In genomic region chr19:17606786-17607185, GRCh38 we compare ENCODE assay signal across 9 cellular contexts. TPM values are rescaled to one million over a fixed set of nuclear protein-coding genes. Genes with fewer than 3 reads are reported as not detected.
DNase-seq lines count a peak whose midpoint lies in the region; ATAC-seq, FAIRE-seq and TF ChIP-seq lines count a peak whose summit lies in the region.
"Had no signal": no experiment of that assay in that cellular context is flagged by ENCODE, and none has a peak within 500 bp of the region (broad histone marks: within the 10 kb centered on the region; RNA-seq: fewer than 3 reads in every experiment).

No MANE protein-coding gene starts in this region.

- intact Hi-C loops in CD8-positive, alpha-beta T cell (cut with DNase I, micrococcal nuclease) = loop anchor here (1.0 to 5.0 kb wide), 4 partner anchors 81 to 251 kb away; partner anchors contain the start of genes PGLS (in 1 of the 2), RPL18A (in 1 of the 2) and UNC13A (in 1 of the 2)
- intact Hi-C loops in GM12878 (cut with micrococcal nuclease; ENCODE audit: unreplicated experiment) = no loop called here
- intact Hi-C loops in natural killer cell (cut with micrococcal nuclease) = no loop called here
- intact Hi-C loops in mucosa of descending colon (cut with DNase I, micrococcal nuclease) = no loop called here

- TF ChIP-seq CTCF in CD8-positive, alpha-beta T cell (IDR thresholded peaks at IDR 0.05) = no peak
- no peak for TF ChIP-seq CTCF in GM12878 (IDR thresholded peaks at IDR 0.05 in 2 of 3, conservative IDR thresholded peaks at IDR 0.05 in 1 of 3; ENCODE audit: control insufficient read depth in 2 of 3, extremely low read depth in 1 of 3, insufficient read depth in 1 of 3, low read depth in 3 of 3, low read length in 3 of 3)
- TF ChIP-seq CTCF in natural killer cell (IDR thresholded peaks at IDR 0.05) = no peak
- TF ChIP-seq CTCF in mucosa of descending colon (IDR thresholded peaks at IDR 0.05) = no peak
- no peak for TF ChIP-seq CTCF in omental fat pad (IDR thresholded peaks at IDR 0.05)

- no peak overlapping the region for H3K27ac Mint-ChIP-seq in CD8-positive, alpha-beta T cell
- H3K27ac Mint-ChIP-seq in natural killer cell = peak overlapping the region; percentile 11 to 72

- CTCF ChIA-PET in CD8-positive, alpha-beta T cell (lab: Charles Lee) = interaction anchor here (0.9 to 2.4 kb wide), 3 partner anchors 158 to 249 kb away, joined by 3 to 6 read pairs (median 5); partner anchors contain the start of gene TMEM221
- CTCF ChIA-PET in GM12878 (lab: Yijun Ruan, JAX) = interaction anchor here (1.1 to 1.9 kb wide), 6 partner anchors 10 to 188 kb away, joined by 3 to 9 read pairs (median 4); partner anchors contain the start of gene B3GNT3

- no peaks in the 10 kb centered on the region for H3K36me3 Mint-ChIP-seq in CD8-positive, alpha-beta T cell
- no peaks in the 10 kb centered on the region for H3K36me3 Mint-ChIP-seq in natural killer cell

- H3K4me3 ChIP-seq in CD8-positive, alpha-beta T cell (ENCODE audit: low read depth, low read length) = no peak overlapping the region
- H3K4me3 ChIP-seq in HUES6 (ENCODE audit: low read depth, low read length) (peak overlapping the region; percentile 71), GM12878 (no peak overlapping the region), mucosa of descending colon (no peak overlapping the region)

- FAIRE-seq in GM12878 (lab: Jason Lieb, UNC) = no peak

- H3K79me2 ChIP-seq in GM12878 (ENCODE audit: control insufficient read depth, insufficient read depth, low read length) = no peaks in the 10 kb centered on the region

- no peak overlapping the region for H3K4me2 ChIP-seq in GM12878 (ENCODE audit: control insufficient read depth, insufficient read depth)

- peaks cover 10% of the 10 kb centered on the region for H3K4me1 ChIP-seq in CD8-positive, alpha-beta T cell (ENCODE audit: insufficient read depth, low read length)
- H3K4me1 ChIP-seq in HUES6 (ENCODE audit: control insufficient read depth, insufficient read depth, low read length) (peaks cover 7% of the 10 kb centered on the region), GM12878 (ENCODE audit: control insufficient read depth, insufficient read depth, low read length) (peaks cover 10% of the 10 kb centered on the region), mucosa of descending colon (ENCODE audit: low read depth) (peaks cover 6% of the 10 kb centered on the region)

- DNase-seq in CD8-positive, alpha-beta T cell = no peak
- DNase-seq in GM12878 (ENCODE audit: low read depth, low spot score) = no peak
- DNase-seq in natural killer cell = no peak
- DNase-seq in mucosa of descending colon = no peak
- no peak for DNase-seq in NCI-H524 treated with DMSO at 0.1 percent for 48 hours (lab: John Stamatoyannopoulos, UW)
- DNase-seq in omental fat pad (ENCODE audit: low spot score) = no peak
- DNase-seq: NCI-H446 had no signal

- ATAC-seq in CD8-positive, alpha-beta T cell = no peak
- ATAC-seq in GM12878 = no peak
- no peak for ATAC-seq in natural killer cell
- no peak for ATAC-seq in mucosa of descending colon
- no peak for ATAC-seq in GM18517 (IDR thresholded peaks at IDR 0.05; ENCODE audit: unreplicated experiment)
- no peak for ATAC-seq in omental fat pad (ENCODE audit: low FRiP score)

- no peaks in the 10 kb centered on the region for H3K36me3 ChIP-seq in CD8-positive, alpha-beta T cell (ENCODE audit: insufficient read depth, low read length)
- peaks cover 9% of the 10 kb centered on the region; the same call in 1 of the 2 replicates for H3K36me3 ChIP-seq in HUES6 (ENCODE audit: control insufficient read depth, insufficient read depth, low read length)
- H3K36me3 ChIP-seq in GM12878 (ENCODE audit: control insufficient read depth in 2 of 2, insufficient read depth in 2 of 2, low read length in 1 of 2) = no peaks in the 10 kb centered on the region
- no peaks in the 10 kb centered on the region for H3K36me3 ChIP-seq in mucosa of descending colon (ENCODE audit: low read depth)

- H3K9ac ChIP-seq in HUES6 (ENCODE audit: low read length) (no peak overlapping the region), GM12878 (ENCODE audit: control insufficient read depth, insufficient read depth, low read length) (no peak overlapping the region)

- in situ Hi-C loops in GM12878 (cut with MboI) = no loop called here

- H4K20me1 ChIP-seq in GM12878 (ENCODE audit: control insufficient read depth, insufficient read depth) = no peaks in the 10 kb centered on the region

- no TSS peak for BruUV-seq in GM12878 (replicated peaks; lab: Mats Ljungman, UMichigan)

- TF ChIP-seq EP300 in GM12878 (IDR thresholded peaks at IDR 0.05; ENCODE audit: borderline replicate concordance in 1 of 2, control insufficient read depth in 1 of 2, low read depth in 2 of 2, low read length in 2 of 2) = no peak

- H2AFZ ChIP-seq in GM12878 (ENCODE audit: control insufficient read depth, low read depth, low read length) = peak overlapping the region; percentile 99; the same call in 1 of the 2 replicates

- peaks cover 8% of the 10 kb centered on the region for H3K4me1 Mint-ChIP-seq in CD8-positive, alpha-beta T cell (ENCODE audit: low read depth)
- H3K4me1 Mint-ChIP-seq in natural killer cell = peaks cover 11 to 14% of the 10 kb centered on the region in 2 donors

- TF ChIP-seq RAD21 in GM12878 (IDR thresholded peaks at IDR 0.05; ENCODE audit: insufficient read depth, low read depth, low read length) = no peak

- RAD21 ChIA-PET in GM12878 (lab: Charles Lee; ENCODE audit: unreplicated experiment) = interaction anchor here (1.5 kb wide), 1 partner anchor 160 kb away, joined by 4 read pairs; no protein-coding TSS in a partner anchor

- no peaks in the 10 kb centered on the region for H3K9me3 ChIP-seq in CD8-positive, alpha-beta T cell (ENCODE audit: low read length)
- H3K9me3 ChIP-seq in HUES6 (ENCODE audit: control insufficient read depth, insufficient read depth, low read depth, low read length) (no peaks in the 10 kb centered on the region), GM12878 (replicated peaks; ENCODE audit: control insufficient read depth, insufficient read depth, low read length) (no peaks in the 10 kb centered on the region), mucosa of descending colon (no peaks in the 10 kb centered on the region)

- H3K9me3 Mint-ChIP-seq in CD8-positive, alpha-beta T cell = no peaks in the 10 kb centered on the region
- H3K9me3 Mint-ChIP-seq in natural killer cell = no peaks in the 10 kb centered on the region

- POLR2A ChIA-PET in CD8-positive, alpha-beta T cell (lab: Charles Lee) = no interaction called here
- POLR2A ChIA-PET in GM12878 (lab: Charles Lee) = no interaction called here

- SMC1A ChIA-PET in GM12878 (lab: Charles Lee; ENCODE audit: uncharacterized antibody, unreplicated experiment) = interaction anchor here (0.6 to 1.1 kb wide), 2 partner anchors 17 to 285 kb away, joined by 3 read pairs; no protein-coding TSS in a partner anchor

- H3K27me3 Mint-ChIP-seq in CD8-positive, alpha-beta T cell (ENCODE audit: low read depth) = peaks cover 25% of the 10 kb centered on the region
- H3K27me3 Mint-ChIP-seq in natural killer cell (ENCODE audit: low read depth in 2 of 2) = peaks cover 28 to 29% of the 10 kb centered on the region in 2 donors

- H3K4me3 Mint-ChIP-seq in CD8-positive, alpha-beta T cell = peak overlapping the region; percentile 80
- peak overlapping the region; percentile 84 for H3K4me3 Mint-ChIP-seq in natural killer cell

- no peak for TF ChIP-seq POLR2A in GM12878 (IDR thresholded peaks at IDR 0.05; ENCODE audit: low read depth, low read length)

- H3K27me3 ChIP-seq in CD8-positive, alpha-beta T cell (ENCODE audit: insufficient read depth, low read length) = peaks cover 6% of the 10 kb centered on the region
- H3K27me3 ChIP-seq in HUES6 (ENCODE audit: control insufficient read depth, insufficient read depth, low read length) (no peaks in the 10 kb centered on the region), GM12878 (replicated peaks in 1 of 2; ENCODE audit: control insufficient read depth in 2 of 2, insufficient read depth in 2 of 2, low read length in 1 of 2) (no peaks in the 10 kb centered on the region)

- WGBS in GM12878 (ENCODE audit: insufficient coverage, insufficient replicate concordance, low lambda C conversion rate, missing lambda C conversion rate) = 48% methylated on average over 7 of the region's 7 CpGs

- no peak overlapping the region for H3K27ac ChIP-seq in CD8-positive, alpha-beta T cell (ENCODE audit: low read depth, low read length)
- H3K27ac ChIP-seq in HUES6 (ENCODE audit: low read depth, low read length) (no peak overlapping the region), GM12878 (ENCODE audit: control insufficient read depth, insufficient read depth) (no peak overlapping the region)

TF ChIP-seq in GM12878, 131 proteins besides CTCF, POLR2A, EP300 and RAD21 (continues in another document):
- TF ChIP-seq KAT2A (conservative IDR thresholded peaks at IDR 0.05; ENCODE audit: control insufficient read depth, low read depth, low read length) = no peak
- TF ChIP-seq YBX1 (IDR thresholded peaks at IDR 0.05) = no peak
- TF ChIP-seq JUND (IDR thresholded peaks at IDR 0.05; ENCODE audit: low read depth, low read length) = no peak

RNA-seq across cellular contexts. Expression of gene COLGALT1, which starts 51.3 kb away (rescaled TPM):
- total RNA-seq in CD8-positive, alpha-beta T cell = 10 to 100 TPM; 22.7 to 26.3 TPM
- total RNA-seq in GM12878 (2013; cell fraction: nucleolus; rRNA removed) = 46.9 and 53.4 TPM in 2 replicates
- total RNA-seq in GM12878 (2014; rRNA removed) = 24.4 and 30.4 TPM in 2 replicates
- total RNA-seq in GM12878 (2014; rRNA removed; fragmentation: Illumina TruSeq; extraction: Trizol) = 16.4 and 17.0 TPM in 2 replicates
- 40.5 and 44.7 TPM in 2 replicates for total RNA-seq in GM12878 (2021)
- polyA plus RNA-seq in GM12878 (2011; ENCODE audit: low read depth) = 14.5 TPM
- polyA plus RNA-seq in GM12878 (2011; rRNA removed) = 40.4 and 78.8 TPM in 2 replicates
- polyA plus RNA-seq in GM12878 (2011; cell fraction: cytosol; rRNA removed) = 61.6 and 90.8 TPM in 2 replicates
- polyA plus RNA-seq in GM12878 (2011; cell fraction: nucleus; rRNA removed) = 168 and 200 TPM in 2 replicates
- polyA plus RNA-seq in GM12878 (2012) = 23.4 and 37.5 TPM in 2 replicates
- polyA plus RNA-seq in GM12878 (2014; fragmentation: Illumina TruSeq; extraction: Trizol) = 31.4 and 35.7 TPM in 2 replicates
- 1 to 10 TPM; 1.2 to 3.5 TPM for polyA plus RNA-seq in GM12878 (2014; fragmentation: Nextera tagmentation; extraction: Ambion mirVana)
- 41.8 and 44.3 TPM in 2 replicates for polyA plus RNA-seq in GM12878 (2014; rRNA removed)
- 10 to 100 TPM; 22.3 to 29.2 TPM for polyA plus RNA-seq in GM12878 (2016; fragmentation: Nextera tagmentation; extraction: Ambion mirVana)
- polyA minus RNA-seq in GM12878 (2011; rRNA and poly(A)+ RNA removed) = 54.4 and 74.8 TPM in 2 replicates
- polyA minus RNA-seq in GM12878 (2011; cell fraction: cytosol; rRNA and poly(A)+ RNA removed) = 23.5 and 29.9 TPM in 2 replicates
- polyA minus RNA-seq in GM12878 (2011; cell fraction: nucleus; rRNA and poly(A)+ RNA removed) = 17.7 and 32.1 TPM in 2 replicates
- 10 to 100 TPM; 39.0 to 55.4 (median 43.7) TPM for total RNA-seq in natural killer cell
- 10 to 100 TPM; 50.1 to 71.0 (median 50.8) TPM for total RNA-seq in mucosa of descending colon
- 100 to 1,000 TPM in 3 of 4 donors, 10 to 100 TPM in 1; 70.0 to 141 (median 115) TPM for total RNA-seq in omental fat pad

Comparison
In these comparisons a context has a peak if more than half of its experiments do, and no peak if none do; other contexts are left out.
1. intact Hi-C loops: an anchor here in CD8-positive, alpha-beta T cell (1.0 to 5.0 kb wide); none called in GM12878, natural killer cell and mucosa of descending colon.